ENCODE assay signal across 8 cellular contexts in the genomic region with DNA sequence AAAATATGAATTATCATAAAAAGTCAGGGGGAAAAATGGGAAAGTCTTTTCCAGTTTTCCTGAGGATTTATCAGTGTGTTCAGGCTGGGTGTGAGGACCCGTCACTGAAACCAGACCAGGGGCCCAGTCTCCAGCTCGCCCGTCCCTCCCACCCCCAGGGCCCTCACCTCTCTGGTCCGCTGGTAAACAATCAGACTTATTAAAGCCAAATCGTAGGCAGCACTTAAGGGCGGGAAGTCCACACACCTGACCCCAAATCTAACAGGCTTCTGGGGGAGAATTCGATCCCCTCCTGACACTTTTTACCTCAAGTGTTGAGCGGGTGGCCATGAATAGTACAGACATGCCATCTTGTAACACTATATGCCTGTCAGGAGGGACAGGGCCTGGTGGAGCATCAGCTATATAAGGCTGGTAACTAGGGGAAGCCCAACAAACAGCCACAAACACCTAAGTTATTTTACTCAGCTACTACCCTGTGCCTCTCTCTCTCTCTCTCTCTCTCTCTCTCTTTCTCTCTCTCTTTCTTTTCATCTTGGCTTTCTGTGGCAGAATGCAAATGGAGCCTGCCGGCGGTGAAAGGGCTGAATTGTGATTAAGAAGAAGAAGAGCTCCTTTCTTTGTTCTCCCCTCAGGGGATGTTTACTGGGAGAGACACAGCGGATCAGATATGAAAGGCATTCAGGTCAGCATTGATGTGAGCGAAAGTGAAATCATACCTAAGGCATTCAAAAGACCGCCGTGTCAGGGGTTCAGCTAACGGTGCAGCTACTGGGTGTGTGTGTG. TPM values are rescaled to one million over a fixed set of nuclear protein-coding genes. Genes with fewer than 3 reads are reported as not detected.
DNase-seq lines count a peak whose midpoint lies in the region; TF ChIP-seq lines count a peak whose summit lies in the region.

No MANE protein-coding gene starts in this region.

- DNase-seq in NCI-H1417 (lab: John Stamatoyannopoulos, UW) (peak in 2 of 3 experiments; percentile 3 to 6), NCI-H1417 treated with DMSO at 0.1 percent for 48 hours (lab: John Stamatoyannopoulos, UW) (no peak), NCI-H146 (lab: John Stamatoyannopoulos, UW) (peak; percentile 66), vagina (ENCODE audit: extremely low spot score in 2 of 2) (no peak), ureter (ENCODE audit: low spot score) (no peak)

- no peaks in the 10 kb centered on the region for H3K9me3 Mint-ChIP-seq in dendritic cell treated with granulocyte-macrophage colony-stimulating factor and Interleukin-4, amounts not matched to agents 40 ng/mL and 50 ng/mL, for 4 days

- H3K27me3 Mint-ChIP-seq in dendritic cell treated with granulocyte-macrophage colony-stimulating factor and Interleukin-4, amounts not matched to agents 40 ng/mL and 50 ng/mL, for 4 days: no peaks in the 10 kb centered on the region

- H3K4me1 ChIP-seq in HEK293 (ENCODE audit: control insufficient read depth, insufficient read depth, low read length): peaks cover 29% of the 10 kb centered on the region; the same call in 1 of the 2 replicates
- H3K4me1 ChIP-seq in mononuclear cell (ENCODE audit: insufficient read depth, low read length): peaks cover 85% of the 10 kb centered on the region
- H3K4me1 ChIP-seq in vagina: peaks cover 49% of the 10 kb centered on the region

- H3K4me3 Mint-ChIP-seq in dendritic cell treated with granulocyte-macrophage colony-stimulating factor and Interleukin-4, amounts not matched to agents 40 ng/mL and 50 ng/mL, for 4 days: peak overlapping the region; percentile 86

- CTCF ChIA-PET in HEK293 (lab: Yijun Ruan, JAX): interaction anchor here (0.6 to 1.3 kb wide), 3 partner anchors 10 to 1244 kb away, joined by 3 to 4 read pairs (median 3); no protein-coding TSS in a partner anchor

- POLR2A ChIA-PET in HEK293 (lab: Yijun Ruan, JAX): interaction anchor here (0.6 kb wide), 2 partner anchors 22 to 78 kb away, joined by 3 read pairs; no protein-coding TSS in a partner anchor

- H3K27ac ChIP-seq in HEK293 (ENCODE audit: extremely low read depth, low read depth, low read length) (no peak overlapping the region), vagina (peak overlapping the region; percentile 99)

- intact Hi-C loops in dendritic cell treated with granulocyte-macrophage colony-stimulating factor and Interleukin-4, amounts not matched to agents 40 ng/mL and 50 ng/mL, for 4 days (cut with micrococcal nuclease): no loop called here
- intact Hi-C loops in vagina (cut with DNase I): no loop called here

- peaks cover 0 to 15% of the 10 kb centered on the region in 2 experiments; a peak in 1 of 3 replicates for H3K36me3 ChIP-seq in HEK293 (ENCODE audit: control insufficient read depth in 2 of 2, insufficient read depth in 1 of 2, low read length in 2 of 2)
- no peaks in the 10 kb centered on the region for H3K36me3 ChIP-seq in vagina

- H3K4me3 ChIP-seq in HEK293 (ENCODE audit: low read depth, low read length) (peak overlapping the region; percentile 7; the same call in 1 of the 2 replicates), mononuclear cell (ENCODE audit: low read length) (peak overlapping the region; percentile 14), vagina (peak overlapping the region in 1 of 2 donors; percentile 24)

- H3K9me3 ChIP-seq in HEK293 (ENCODE audit: control insufficient read depth, insufficient read depth, low read depth, low read length): no peaks in the 10 kb centered on the region
- H3K9me3 ChIP-seq in mononuclear cell (ENCODE audit: low read depth, low read length): no peaks in the 10 kb centered on the region
- no peaks in the 10 kb centered on the region for H3K9me3 ChIP-seq in vagina

- H3K27me3 ChIP-seq in mononuclear cell (ENCODE audit: insufficient read depth, low read length) (no peaks in the 10 kb centered on the region), vagina (no peaks in the 10 kb centered on the region)

- no peak for TF ChIP-seq POLR2A in vagina (IDR thresholded peaks at IDR 0.05)

- H3K4me1 Mint-ChIP-seq in dendritic cell treated with granulocyte-macrophage colony-stimulating factor and Interleukin-4, amounts not matched to agents 40 ng/mL and 50 ng/mL, for 4 days (ENCODE audit: low read depth): peaks cover 71% of the 10 kb centered on the region

- TF ChIP-seq CTCF in HEK293 (tag by site-specific recombination; IDR thresholded peaks at IDR 0.05): no peak
- TF ChIP-seq CTCF in vagina (IDR thresholded peaks at IDR 0.05): no peak

- H3K27ac Mint-ChIP-seq in dendritic cell treated with granulocyte-macrophage colony-stimulating factor and Interleukin-4, amounts not matched to agents 40 ng/mL and 50 ng/mL, for 4 days: no peak overlapping the region

- H3K36me3 Mint-ChIP-seq in dendritic cell treated with granulocyte-macrophage colony-stimulating factor and Interleukin-4, amounts not matched to agents 40 ng/mL and 50 ng/mL, for 4 days (ENCODE audit: low read depth): peaks cover 12% of the 10 kb centered on the region

TF ChIP-seq in HEK293, 187 proteins besides CTCF, POLR2A, EP300 and RAD21 (continues in another document):
- no peak for TF ChIP-seq ZNF174 (tag by site-specific recombination; IDR thresholded peaks at IDR 0.05)
- TF ChIP-seq, protein P1, sequence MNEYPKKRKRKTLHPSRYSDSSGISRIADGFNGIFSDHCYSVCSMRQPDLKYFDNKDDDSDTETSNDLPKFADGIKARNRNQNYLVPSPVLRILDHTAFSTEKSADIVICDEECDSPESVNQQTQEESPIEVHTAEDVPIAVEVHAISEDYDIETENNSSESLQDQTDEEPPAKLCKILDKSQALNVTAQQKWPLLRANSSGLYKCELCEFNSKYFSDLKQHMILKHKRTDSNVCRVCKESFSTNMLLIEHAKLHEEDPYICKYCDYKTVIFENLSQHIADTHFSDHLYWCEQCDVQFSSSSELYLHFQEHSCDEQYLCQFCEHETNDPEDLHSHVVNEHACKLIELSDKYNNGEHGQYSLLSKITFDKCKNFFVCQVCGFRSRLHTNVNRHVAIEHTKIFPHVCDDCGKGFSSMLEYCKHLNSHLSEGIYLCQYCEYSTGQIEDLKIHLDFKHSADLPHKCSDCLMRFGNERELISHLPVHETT (tag by site-specific recombination; IDR thresholded peaks at IDR 0.05): no peak
- TF ChIP-seq ZBTB7A (tag by site-specific recombination; IDR thresholded peaks at IDR 0.05; ENCODE audit: low read depth): no peak
- TF ChIP-seq ZNF366 (tag by site-specific recombination; conservative IDR thresholded peaks at IDR 0.05): peak; percentile 69
- TF ChIP-seq ZNF626 (tag by site-specific recombination; IDR thresholded peaks at IDR 0.05): no peak
- TF ChIP-seq, protein P2, sequence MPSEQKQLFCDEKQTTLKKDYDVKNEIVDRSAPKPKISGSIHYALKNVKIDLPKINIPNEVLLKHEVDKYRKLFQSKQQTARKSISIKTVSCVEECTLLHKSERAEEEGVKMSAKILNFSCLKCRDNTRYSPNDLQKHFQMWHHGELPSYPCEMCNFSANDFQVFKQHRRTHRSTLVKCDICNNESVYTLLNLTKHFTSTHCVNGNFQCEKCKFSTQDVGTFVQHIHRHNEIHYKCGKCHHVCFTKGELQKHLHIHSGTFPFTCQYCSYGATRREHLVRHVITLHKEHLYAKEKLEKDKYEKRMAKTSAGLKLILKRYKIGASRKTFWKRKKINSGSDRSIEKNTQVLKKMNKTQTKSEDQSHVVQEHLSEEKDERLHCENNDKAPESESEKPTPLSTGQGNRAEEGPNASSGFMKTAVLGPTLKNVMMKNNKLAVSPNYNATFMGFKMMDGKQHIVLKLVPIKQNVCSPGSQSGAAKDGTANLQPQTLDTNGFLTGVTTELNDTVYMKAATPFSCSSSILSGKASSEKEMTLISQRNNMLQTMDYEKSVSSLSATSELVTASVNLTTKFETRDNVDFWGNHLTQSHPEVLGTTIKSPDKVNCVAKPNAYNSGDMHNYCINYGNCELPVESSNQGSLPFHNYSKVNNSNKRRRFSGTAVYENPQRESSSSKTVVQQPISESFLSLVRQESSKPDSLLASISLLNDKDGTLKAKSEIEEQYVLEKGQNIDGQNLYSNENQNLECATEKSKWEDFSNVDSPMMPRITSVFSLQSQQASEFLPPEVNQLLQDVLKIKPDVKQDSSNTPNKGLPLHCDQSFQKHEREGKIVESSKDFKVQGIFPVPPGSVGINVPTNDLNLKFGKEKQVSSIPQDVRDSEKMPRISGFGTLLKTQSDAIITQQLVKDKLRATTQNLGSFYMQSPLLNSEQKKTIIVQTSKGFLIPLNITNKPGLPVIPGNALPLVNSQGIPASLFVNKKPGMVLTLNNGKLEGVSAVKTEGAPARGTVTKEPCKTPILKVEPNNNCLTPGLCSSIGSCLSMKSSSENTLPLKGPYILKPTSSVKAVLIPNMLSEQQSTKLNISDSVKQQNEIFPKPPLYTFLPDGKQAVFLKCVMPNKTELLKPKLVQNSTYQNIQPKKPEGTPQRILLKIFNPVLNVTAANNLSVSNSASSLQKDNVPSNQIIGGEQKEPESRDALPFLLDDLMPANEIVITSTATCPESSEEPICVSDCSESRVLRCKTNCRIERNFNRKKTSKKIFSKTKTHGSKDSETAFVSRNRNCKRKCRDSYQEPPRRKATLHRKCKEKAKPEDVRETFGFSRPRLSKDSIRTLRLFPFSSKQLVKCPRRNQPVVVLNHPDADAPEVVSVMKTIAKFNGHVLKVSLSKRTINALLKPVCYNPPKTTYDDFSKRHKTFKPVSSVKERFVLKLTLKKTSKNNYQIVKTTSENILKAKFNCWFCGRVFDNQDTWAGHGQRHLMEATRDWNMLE (tag by site-specific recombination; conservative IDR thresholded peaks at IDR 0.05; ENCODE audit: low read depth): no peak
- no peak for TF ChIP-seq ZNF555 (tag by site-specific recombination; conservative IDR thresholded peaks at IDR 0.05)
- no peak for TF ChIP-seq ZNF513 (tag by site-specific recombination; IDR thresholded peaks at IDR 0.05)
- TF ChIP-seq ZNF701 (tag by site-specific recombination; IDR thresholded peaks at IDR 0.05): no peak
- no peak for TF ChIP-seq KLF1 (tag by site-specific recombination; IDR thresholded peaks at IDR 0.05)

RNA-seq across cellular contexts. Expression of gene ZEB2, which starts 9.5 kb away (rescaled TPM):
- 511 TPM for total RNA-seq in mononuclear cell
- total RNA-seq in vagina: 63.6 TPM
- 92.4 TPM for total RNA-seq in ureter

Comparison
In these comparisons a context has a peak if more than half of its experiments do, and no peak if none do; other contexts are left out.
1. DNase-seq: peak in NCI-H1417 (2 of 3) and NCI-H146 (single experiment); none in NCI-H1417 treated with DMSO at 0.1 percent for 48 hours (single experiment), vagina (0 of 2) and ureter (single experiment).